Comparison of ENCODE assay signal across 14 cellular contexts in genomic region chr15:41891946-41892345, GRCh38. TPM values are rescaled to one million over a fixed set of nuclear protein-coding genes. Genes with fewer than 3 reads are reported as not detected.
DNase-seq lines count a peak whose midpoint lies in the region; ATAC-seq and TF ChIP-seq lines count a peak whose summit lies in the region.
"Had no signal": no experiment of that assay in that cellular context is flagged by ENCODE, and none has a peak within 500 bp of the region (broad histone marks: within the 10 kb centered on the region; RNA-seq: fewer than 3 reads in every experiment).

No MANE protein-coding gene starts in this region.

- no peak for DNase-seq in CD8-positive, alpha-beta memory T cell
- DNase-seq in NCI-H524 (lab: John Stamatoyannopoulos, UW) (peak; percentile 80 to 92), mucosa of descending colon (no peak), HPDE6-E6E7 (ENCODE audit: extremely low spot score) (no peak), AG08395 (ENCODE audit: low spot score) (no peak)
- no peak for DNase-seq in activated CD8-positive, alpha-beta memory T cell treated with anti-CD3 and anti-CD28 coated beads, Interleukin-2, amount 10 ng/mL, durations not matched to agents 7 days and 5 days
- DNase-seq: activated CD8-positive, alpha-beta memory T cell treated with anti-CD3 and anti-CD28 coated beads, Interleukin-2, amount 50 U/mL, for 48 hours; amniotic stem cell; DND-41 had no signal

- peaks cover 53 to 77% (median 54%) of the 10 kb centered on the region in 3 donors for H3K4me1 Mint-ChIP-seq in CD8-positive, alpha-beta memory T cell
- peaks cover 16 to 27% (median 22%) of the 10 kb centered on the region in 3 donors for H3K4me1 Mint-ChIP-seq in IgD-negative memory B cell
- H3K4me1 Mint-ChIP-seq in activated CD8-positive, alpha-beta memory T cell treated with anti-CD3 and anti-CD28 coated beads, Interleukin-2, amount 10 ng/mL, durations not matched to agents 7 days and 5 days: peaks cover 51% of the 10 kb centered on the region

- H3K27ac ChIP-seq in CD8-positive, alpha-beta memory T cell (ENCODE audit: low read depth, low read length): no peak overlapping the region

- H3K27me3 Mint-ChIP-seq in CD8-positive, alpha-beta memory T cell: peaks cover 0 to 1% of the 10 kb centered on the region in 2 donors
- H3K27me3 Mint-ChIP-seq in IgD-negative memory B cell: no peaks in the 10 kb centered on the region
- H3K27me3 Mint-ChIP-seq in activated CD8-positive, alpha-beta memory T cell treated with anti-CD3 and anti-CD28 coated beads, Interleukin-2, amount 10 ng/mL, durations not matched to agents 7 days and 5 days: no peaks in the 10 kb centered on the region
- H3K27me3 Mint-ChIP-seq: type B pancreatic cell had no signal

- CTCF ChIA-PET in CD8-positive, alpha-beta memory T cell (lab: Charles Lee): interaction anchor here (0.8 to 4.5 kb wide), 6 partner anchors 10 to 118 kb away, joined by 3 to 41 read pairs (median 6); partner anchors contain the start of gene MAPKBP1
- CTCF ChIA-PET in activated CD8-positive, alpha-beta memory T cell treated with anti-CD3 and anti-CD28 coated beads, Interleukin-2, amount 10 ng/mL, durations not matched to agents 7 days and 5 days (lab: Charles Lee): interaction anchor here (1.4 to 5.2 kb wide), 4 partner anchors 12 to 120 kb away, joined by 3 to 47 read pairs (median 6); no protein-coding TSS in a partner anchor

- H3K9me3 Mint-ChIP-seq in CD8-positive, alpha-beta memory T cell: no peaks in the 10 kb centered on the region
- no peaks in the 10 kb centered on the region for H3K9me3 Mint-ChIP-seq in IgD-negative memory B cell
- no peaks in the 10 kb centered on the region for H3K9me3 Mint-ChIP-seq in activated CD8-positive, alpha-beta memory T cell treated with anti-CD3 and anti-CD28 coated beads, Interleukin-2, amount 10 ng/mL, durations not matched to agents 7 days and 5 days (ENCODE audit: low read depth)
- H3K9me3 Mint-ChIP-seq: type B pancreatic cell had no signal

- no peaks in the 10 kb centered on the region for H3K9me3 ChIP-seq in CD8-positive, alpha-beta memory T cell (ENCODE audit: low read length)
- H3K9me3 ChIP-seq in mucosa of descending colon: no peaks in the 10 kb centered on the region
- H3K9me3 ChIP-seq: Peyer's patch had no signal

- H3K36me3 ChIP-seq in CD8-positive, alpha-beta memory T cell (ENCODE audit: insufficient read depth, low read length): no peaks in the 10 kb centered on the region
- no peaks in the 10 kb centered on the region for H3K36me3 ChIP-seq in mucosa of descending colon (ENCODE audit: low read depth)
- H3K36me3 ChIP-seq: Peyer's patch had no signal

- no peak for TF ChIP-seq CTCF in mucosa of descending colon (IDR thresholded peaks at IDR 0.05)

- intact Hi-C loops in mucosa of descending colon (cut with DNase I, micrococcal nuclease): no loop called here

- TF ChIP-seq POLR2A in GM18505 (IDR thresholded peaks at IDR 0.05; ENCODE audit: borderline replicate concordance, extremely low read depth, insufficient read depth, insufficient read length): no peak

- peaks cover 55% of the 10 kb centered on the region for H3K4me1 ChIP-seq in CD8-positive, alpha-beta memory T cell (ENCODE audit: insufficient read depth, low read length)
- peaks cover 9% of the 10 kb centered on the region for H3K4me1 ChIP-seq in mucosa of descending colon (ENCODE audit: low read depth)

- peaks cover 0 to 5% (median 0%) of the 10 kb centered on the region in 3 donors for H3K36me3 Mint-ChIP-seq in CD8-positive, alpha-beta memory T cell
- H3K36me3 Mint-ChIP-seq in IgD-negative memory B cell: no peaks in the 10 kb centered on the region
- peaks cover 2% of the 10 kb centered on the region for H3K36me3 Mint-ChIP-seq in activated CD8-positive, alpha-beta memory T cell treated with anti-CD3 and anti-CD28 coated beads, Interleukin-2, amount 10 ng/mL, durations not matched to agents 7 days and 5 days
- H3K36me3 Mint-ChIP-seq: type B pancreatic cell had no signal

- H3K27me3 ChIP-seq in CD8-positive, alpha-beta memory T cell (ENCODE audit: insufficient read depth, low read length, poor library complexity, severe bottlenecking): no peaks in the 10 kb centered on the region
- H3K27me3 ChIP-seq: dorsolateral prefrontal cortex, Peyer's patch had no signal

- peak; percentile 9 for ATAC-seq in mucosa of descending colon
- ATAC-seq in GM18505 (IDR thresholded peaks at IDR 0.05; ENCODE audit: unreplicated experiment): no peak
- ATAC-seq in activated CD8-positive, alpha-beta memory T cell treated with anti-CD3 and anti-CD28 coated beads, Interleukin-2, amount 10 ng/mL, durations not matched to agents 7 days and 5 days: no peak

- POLR2A ChIA-PET in CD8-positive, alpha-beta memory T cell (lab: Charles Lee): interaction anchor here (0.6 to 1.0 kb wide), 2 partner anchors 348 to 1900 kb away, joined by 4 to 5 read pairs; partner anchors contain the start of gene RPAP1

- H3K4me3 ChIP-seq in CD8-positive, alpha-beta memory T cell (ENCODE audit: low read length): no peak overlapping the region
- H3K4me3 ChIP-seq in mucosa of descending colon: no peak overlapping the region
- H3K4me3 ChIP-seq: dorsolateral prefrontal cortex, Peyer's patch had no signal

- peak overlapping the region in 1 of 7 donors; percentile 44 for H3K4me3 Mint-ChIP-seq in CD8-positive, alpha-beta memory T cell
- H3K4me3 Mint-ChIP-seq in IgD-negative memory B cell: no peak overlapping the region
- no peak overlapping the region for H3K4me3 Mint-ChIP-seq in activated CD8-positive, alpha-beta memory T cell treated with anti-CD3 and anti-CD28 coated beads, Interleukin-2, amount 10 ng/mL, durations not matched to agents 7 days and 5 days
- H3K4me3 Mint-ChIP-seq: type B pancreatic cell had no signal

- H3K27ac Mint-ChIP-seq in CD8-positive, alpha-beta memory T cell: peak overlapping the region; percentile 83 to 100 (median 100)
- peak overlapping the region in 2 of 3 donors; percentile 49 to 93 for H3K27ac Mint-ChIP-seq in IgD-negative memory B cell
- no peak overlapping the region for H3K27ac Mint-ChIP-seq in activated CD8-positive, alpha-beta memory T cell treated with anti-CD3 and anti-CD28 coated beads, Interleukin-2, amount 10 ng/mL, durations not matched to agents 7 days and 5 days
- H3K27ac Mint-ChIP-seq: type B pancreatic cell had no signal

RNA-seq across cellular contexts. Expression of gene SPTBN5, which starts 1.9 kb away (rescaled TPM):
- total RNA-seq in CD8-positive, alpha-beta memory T cell: under 1 TPM; 0.31 to 0.39 TPM
- not detected for polyA plus RNA-seq in CD8-positive, alpha-beta memory T cell
- not detected for polyA plus RNA-seq in IgD-negative memory B cell
- total RNA-seq in mucosa of descending colon: 1 to 10 TPM in 1 of 3 donors, under 1 TPM in 2; 0.36 to 2.2 (median 0.87) TPM
- total RNA-seq in activated CD8-positive, alpha-beta memory T cell treated with anti-CD3 and anti-CD28 coated beads, Interleukin-2, amount 10 ng/mL, durations not matched to agents 7 days and 5 days: under 1 TPM; 0.54 to 0.91 TPM

RNA-seq across cellular contexts. Expression of gene PLA2G4B, which starts 53.3 kb away (rescaled TPM):
- total RNA-seq in CD8-positive, alpha-beta memory T cell: 1 to 10 TPM; 5.9 to 6.8 TPM
- polyA plus RNA-seq in CD8-positive, alpha-beta memory T cell: 3.1 TPM
- polyA plus RNA-seq in IgD-negative memory B cell: 1.3 TPM
- 1 to 10 TPM; 5.2 to 9.7 (median 6.4) TPM for total RNA-seq in mucosa of descending colon
- total RNA-seq in activated CD8-positive, alpha-beta memory T cell treated with anti-CD3 and anti-CD28 coated beads, Interleukin-2, amount 10 ng/mL, durations not matched to agents 7 days and 5 days: 1 to 10 TPM; 2.8 to 7.7 TPM

Comparison
In these comparisons a context has a peak if more than half of its experiments do, and no peak if none do; other contexts are left out.
1. DNase-seq: peak in NCI-H524 (2 of 2); none in CD8-positive, alpha-beta memory T cell (0 of 5), mucosa of descending colon (0 of 3), HPDE6-E6E7 (single experiment), AG08395 (single experiment) and activated CD8-positive, alpha-beta memory T cell treated with anti-CD3 and anti-CD28 coated beads, Interleukin-2, amount 10 ng/mL, durations not matched to agents 7 days and 5 days (single experiment).